In the genomic region with DNA sequence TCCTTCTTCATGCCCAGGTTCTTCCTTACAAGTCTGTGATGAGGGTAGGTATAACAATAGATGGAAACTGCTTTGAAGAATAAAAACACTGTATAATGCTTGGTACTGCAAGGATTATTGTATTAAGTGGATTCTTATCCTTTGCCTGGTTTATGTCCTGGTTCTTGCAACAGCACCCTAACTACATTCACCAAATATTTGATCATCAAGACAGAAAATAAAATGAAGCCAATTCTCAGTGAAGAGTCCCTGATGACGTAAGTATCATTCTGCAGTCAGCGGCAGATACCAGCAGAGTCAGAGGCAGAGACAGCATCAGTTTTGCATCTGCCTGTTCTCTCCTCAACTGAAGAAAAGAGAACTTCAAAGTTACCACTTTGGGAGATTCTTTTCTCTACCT, we compare ENCODE assay signal across 21 cellular contexts. TPM values are rescaled to one million over a fixed set of nuclear protein-coding genes. Genes with fewer than 3 reads are reported as not detected.
DNase-seq lines count a peak whose midpoint lies in the region; ATAC-seq and TF ChIP-seq lines count a peak whose summit lies in the region.
"Had no signal": no experiment of that assay in that cellular context is flagged by ENCODE, and none has a peak within 500 bp of the region (broad histone marks: within the 10 kb centered on the region; RNA-seq: fewer than 3 reads in every experiment).

No MANE protein-coding gene starts in this region.

- H3K79me2 ChIP-seq in PC-9 (ENCODE audit: low read depth) = peaks cover 32% of the 10 kb centered on the region

- no peaks in the 10 kb centered on the region for H3K36me3 Mint-ChIP-seq in activated naive CD4-positive, alpha-beta T cell treated with anti-CD3 and anti-CD28 coated beads, Interleukin-2, amount 10 ng/mL, durations not matched to agents 7 days and 5 days

- no peak overlapping the region for H3K4me2 ChIP-seq in PC-9

- H3K9me3 Mint-ChIP-seq in activated naive CD4-positive, alpha-beta T cell treated with anti-CD3 and anti-CD28 coated beads, Interleukin-2, amount 10 ng/mL, durations not matched to agents 7 days and 5 days = peaks cover 10% of the 10 kb centered on the region

- no peaks in the 10 kb centered on the region for H3F3A ChIP-seq in PC-9 (ENCODE audit: insufficient read depth, low read depth)

- intact Hi-C loops in Right ventricle myocardium superior (cut with DNase I) (no loop called here), uterus (cut with DNase I; ENCODE audit: low total_unique reads) (no loop called here), PC-9 (cut with micrococcal nuclease; ENCODE audit: unreplicated experiment) (no loop called here)

- H3K27me3 Mint-ChIP-seq in activated naive CD4-positive, alpha-beta T cell treated with anti-CD3 and anti-CD28 coated beads, Interleukin-2, amount 10 ng/mL, durations not matched to agents 7 days and 5 days = peaks cover 38% of the 10 kb centered on the region

- no peak for TF ChIP-seq CTCF in right atrium auricular region (IDR thresholded peaks at IDR 0.05)
- no peak for TF ChIP-seq CTCF in cardiac fibroblast (IDR thresholded peaks at IDR 0.05; ENCODE audit: low read depth, low read length)
- no peak for TF ChIP-seq CTCF in uterus (IDR thresholded peaks at IDR 0.05)
- no peak for TF ChIP-seq CTCF in PC-9 (conservative IDR thresholded peaks at IDR 0.05)

- H3K27me3 ChIP-seq in right atrium auricular region = no peaks in the 10 kb centered on the region
- H3K27me3 ChIP-seq in uterus = no peaks in the 10 kb centered on the region
- no peaks in the 10 kb centered on the region for H3K27me3 ChIP-seq in PC-9 (ENCODE audit: insufficient read depth, low read depth)
- H3K27me3 ChIP-seq: suprapubic skin had no signal

- ATAC-seq in Right ventricle myocardium superior (ENCODE audit: poor library complexity) (peak; percentile 70), left lobe of liver (peak; percentile 71)
- ATAC-seq: activated naive CD8-positive, alpha-beta T cell treated with anti-CD3 and anti-CD28 coated beads, Interleukin-2, amount 50 U/mL, for 24 hours; K562; mucosa of descending colon had no signal

- DNase-seq in Right ventricle myocardium superior (no peak), right atrium auricular region (ENCODE audit: low spot score) (no peak), cardiac fibroblast (ENCODE audit: low read depth in 2 of 2) (peak; percentile 45 to 66), left lobe of liver (ENCODE audit: low spot score) (no peak), uterus (peak in 1 of 2 donors; percentile 19), HuH-7.5 (ENCODE audit: low spot score) (no peak), PC-9 (no peak)
- DNase-seq in activated naive CD4-positive, alpha-beta T cell treated with anti-CD3 and anti-CD28 coated beads, Interleukin-2, amount 10 ng/mL, durations not matched to agents 7 days and 5 days = no peak
- DNase-seq: activated CD4-positive, alpha-beta T cell treated with anti-CD3 and anti-CD28 coated beads for 4 hours; activated naive CD8-positive, alpha-beta T cell treated with anti-CD3 and anti-CD28 coated beads, Interleukin-2, amount 50 U/mL, for 24 hours; caudate nucleus; GOT3; mucosa of descending colon; NCI-H1436 treated with DMSO at 0.1 percent for 48 hours; NCI-H2171 treated with DMSO at 0.1 percent for 48 hours; NCI-H526; psoas muscle; RPMI8226 had no signal

- no peaks in the 10 kb centered on the region for H3K4me1 Mint-ChIP-seq in activated naive CD4-positive, alpha-beta T cell treated with anti-CD3 and anti-CD28 coated beads, Interleukin-2, amount 10 ng/mL, durations not matched to agents 7 days and 5 days
- H3K4me1 Mint-ChIP-seq: activated naive CD8-positive, alpha-beta T cell treated with anti-CD3 and anti-CD28 coated beads, Interleukin-2, amount 50 U/mL, for 24 hours had no signal

- H3K4me1 ChIP-seq in right atrium auricular region (peaks cover 0 to 15% of the 10 kb centered on the region in 2 donors), uterus (peaks cover 0 to 6% of the 10 kb centered on the region in 2 donors), PC-9 (replicated peaks; ENCODE audit: insufficient read depth) (no peaks in the 10 kb centered on the region)
- H3K4me1 ChIP-seq: psoas muscle had no signal

- no peak overlapping the region for H2AFZ ChIP-seq in PC-9

- CTCF ChIA-PET in activated naive CD4-positive, alpha-beta T cell treated with anti-CD3 and anti-CD28 coated beads, Interleukin-2, amount 10 ng/mL, durations not matched to agents 7 days and 5 days (lab: Charles Lee) = no interaction called here
- CTCF ChIA-PET in PC-9 (lab: Charles Lee) = no interaction called here

- H3K4me3 Mint-ChIP-seq in activated naive CD4-positive, alpha-beta T cell treated with anti-CD3 and anti-CD28 coated beads, Interleukin-2, amount 10 ng/mL, durations not matched to agents 7 days and 5 days = no peak overlapping the region
- H3K4me3 Mint-ChIP-seq: activated naive CD8-positive, alpha-beta T cell treated with anti-CD3 and anti-CD28 coated beads, Interleukin-2, amount 50 U/mL, for 24 hours; CD14-positive monocyte had no signal

- H3K27ac ChIP-seq in right atrium auricular region (no peak overlapping the region), uterus (peak overlapping the region; percentile 44 to 47), PC-9 (no peak overlapping the region)
- H3K27ac ChIP-seq: psoas muscle, suprapubic skin had no signal

- POLR2A ChIA-PET in PC-9 (lab: Charles Lee; ENCODE audit: unreplicated experiment) = no interaction called here

- TF ChIP-seq POLR2A in uterus (IDR thresholded peaks at IDR 0.05) = no peak

- no peak overlapping the region for H3K27ac Mint-ChIP-seq in activated naive CD4-positive, alpha-beta T cell treated with anti-CD3 and anti-CD28 coated beads, Interleukin-2, amount 10 ng/mL, durations not matched to agents 7 days and 5 days
- H3K27ac Mint-ChIP-seq: activated naive CD8-positive, alpha-beta T cell treated with anti-CD3 and anti-CD28 coated beads, Interleukin-2, amount 50 U/mL, for 24 hours had no signal

- H4K20me1 ChIP-seq in PC-9 (ENCODE audit: insufficient read depth) = peaks cover 4% of the 10 kb centered on the region; the same call in 1 of the 2 replicates

- BruUV-seq in PC-9 (replicated peaks; lab: Mats Ljungman, UMichigan) = no TSS peak

- H3K36me3 ChIP-seq in right atrium auricular region (peaks cover 2% of the 10 kb centered on the region), uterus (no peaks in the 10 kb centered on the region), PC-9 (ENCODE audit: low read depth) (0 out of 2 replicates have a peak, but pooled peaks cover 10% of the 10 kb centered on the region)
- H3K36me3 ChIP-seq: suprapubic skin had no signal

- no peaks in the 10 kb centered on the region for H3K9me2 ChIP-seq in PC-9 (ENCODE audit: insufficient read depth)

- H3K9me3 ChIP-seq in right atrium auricular region (peaks cover 0 to 17% of the 10 kb centered on the region in 2 donors), uterus (peaks cover 0 to 10% of the 10 kb centered on the region in 2 donors), PC-9 (ENCODE audit: insufficient read depth, low read depth) (peaks cover 23% of the 10 kb centered on the region)

- H3K4me3 ChIP-seq in right atrium auricular region (no peak overlapping the region), cardiac fibroblast (replicated peaks in 1 of 2; ENCODE audit: low read depth in 2 of 2, low read length in 2 of 2) (no peak overlapping the region), uterus (no peak overlapping the region), PC-9 (no peak overlapping the region)
- H3K4me3 ChIP-seq: K562, mucosa of descending colon, psoas muscle, suprapubic skin had no signal

RNA-seq across cellular contexts. Expression of gene ARHGEF11, which starts 19.7 kb away (rescaled TPM):
- total RNA-seq in Right ventricle myocardium superior (29.9 TPM), right atrium auricular region (10 to 100 TPM; 26.6 to 33.5 TPM), left lobe of liver (12.3 TPM), uterus (10 to 100 TPM; 28.2 to 65.3 (median 40.5) TPM), PC-9 (2021) (25.2 and 31.5 TPM in 2 replicates)

Comparison
In these comparisons a context has a peak if more than half of its experiments do, and no peak if none do; other contexts are left out.
1. DNase-seq: peak in cardiac fibroblast (2 of 2); none in Right ventricle myocardium superior (single experiment), right atrium auricular region (single experiment), left lobe of liver (single experiment), HuH-7.5 (single experiment), activated naive CD4-positive, alpha-beta T cell treated with anti-CD3 and anti-CD28 coated beads, Interleukin-2, amount 10 ng/mL, durations not matched to agents 7 days and 5 days (single experiment) and PC-9 (0 of 2).
2. H3K27ac ChIP-seq: peak in uterus (2 of 2); none in right atrium auricular region (0 of 2) and PC-9 (single experiment).